Comparison of ENCODE assay signal across 2 cellular contexts in the genomic region with DNA sequence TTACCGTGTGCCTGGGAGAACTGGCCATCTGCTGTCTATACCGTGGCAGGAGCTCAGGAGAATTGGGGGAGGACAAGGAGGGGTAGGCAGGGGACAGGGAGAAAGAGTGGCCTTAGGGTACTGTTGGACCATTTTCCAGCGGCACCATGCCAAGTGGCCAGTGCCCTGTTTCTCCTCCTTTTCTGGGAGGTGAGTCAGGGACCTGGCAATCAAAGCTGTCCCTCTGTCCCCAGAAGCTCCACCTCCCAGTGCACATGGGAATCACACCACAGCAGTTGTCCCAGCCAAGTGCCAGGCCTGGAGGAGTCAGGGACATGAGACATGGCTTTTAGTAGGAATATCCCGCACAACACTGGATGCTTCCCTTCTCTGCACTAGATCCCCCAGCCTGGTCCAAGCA.
TF ChIP-seq lines count a peak whose summit lies in the region.

No MANE protein-coding gene starts in this region.

TF ChIP-seq in liver, 16 proteins besides CTCF, POLR2A, EP300 and RAD21 (continued from another document):
- TF ChIP-seq, protein P1, sequence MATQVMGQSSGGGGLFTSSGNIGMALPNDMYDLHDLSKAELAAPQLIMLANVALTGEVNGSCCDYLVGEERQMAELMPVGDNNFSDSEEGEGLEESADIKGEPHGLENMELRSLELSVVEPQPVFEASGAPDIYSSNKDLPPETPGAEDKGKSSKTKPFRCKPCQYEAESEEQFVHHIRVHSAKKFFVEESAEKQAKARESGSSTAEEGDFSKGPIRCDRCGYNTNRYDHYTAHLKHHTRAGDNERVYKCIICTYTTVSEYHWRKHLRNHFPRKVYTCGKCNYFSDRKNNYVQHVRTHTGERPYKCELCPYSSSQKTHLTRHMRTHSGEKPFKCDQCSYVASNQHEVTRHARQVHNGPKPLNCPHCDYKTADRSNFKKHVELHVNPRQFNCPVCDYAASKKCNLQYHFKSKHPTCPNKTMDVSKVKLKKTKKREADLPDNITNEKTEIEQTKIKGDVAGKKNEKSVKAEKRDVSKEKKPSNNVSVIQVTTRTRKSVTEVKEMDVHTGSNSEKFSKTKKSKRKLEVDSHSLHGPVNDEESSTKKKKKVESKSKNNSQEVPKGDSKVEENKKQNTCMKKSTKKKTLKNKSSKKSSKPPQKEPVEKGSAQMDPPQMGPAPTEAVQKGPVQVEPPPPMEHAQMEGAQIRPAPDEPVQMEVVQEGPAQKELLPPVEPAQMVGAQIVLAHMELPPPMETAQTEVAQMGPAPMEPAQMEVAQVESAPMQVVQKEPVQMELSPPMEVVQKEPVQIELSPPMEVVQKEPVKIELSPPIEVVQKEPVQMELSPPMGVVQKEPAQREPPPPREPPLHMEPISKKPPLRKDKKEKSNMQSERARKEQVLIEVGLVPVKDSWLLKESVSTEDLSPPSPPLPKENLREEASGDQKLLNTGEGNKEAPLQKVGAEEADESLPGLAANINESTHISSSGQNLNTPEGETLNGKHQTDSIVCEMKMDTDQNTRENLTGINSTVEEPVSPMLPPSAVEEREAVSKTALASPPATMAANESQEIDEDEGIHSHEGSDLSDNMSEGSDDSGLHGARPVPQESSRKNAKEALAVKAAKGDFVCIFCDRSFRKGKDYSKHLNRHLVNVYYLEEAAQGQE (IDR thresholded peaks at IDR 0.05): peak; percentile 16
- TF ChIP-seq MAX (IDR thresholded peaks at IDR 0.05): peak; percentile 87
- TF ChIP-seq NR2F2 (IDR thresholded peaks at IDR 0.05): no peak
- peak; percentile 74 for TF ChIP-seq YY1 (IDR thresholded peaks at IDR 0.05)
- TF ChIP-seq, protein P2, sequence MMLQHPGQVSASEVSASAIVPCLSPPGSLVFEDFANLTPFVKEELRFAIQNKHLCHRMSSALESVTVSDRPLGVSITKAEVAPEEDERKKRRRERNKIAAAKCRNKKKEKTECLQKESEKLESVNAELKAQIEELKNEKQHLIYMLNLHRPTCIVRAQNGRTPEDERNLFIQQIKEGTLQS (IDR thresholded peaks at IDR 0.05): peak; percentile 52
- TF ChIP-seq FOXA1 (IDR thresholded peaks at IDR 0.05): no peak
- TF ChIP-seq, protein P3, sequence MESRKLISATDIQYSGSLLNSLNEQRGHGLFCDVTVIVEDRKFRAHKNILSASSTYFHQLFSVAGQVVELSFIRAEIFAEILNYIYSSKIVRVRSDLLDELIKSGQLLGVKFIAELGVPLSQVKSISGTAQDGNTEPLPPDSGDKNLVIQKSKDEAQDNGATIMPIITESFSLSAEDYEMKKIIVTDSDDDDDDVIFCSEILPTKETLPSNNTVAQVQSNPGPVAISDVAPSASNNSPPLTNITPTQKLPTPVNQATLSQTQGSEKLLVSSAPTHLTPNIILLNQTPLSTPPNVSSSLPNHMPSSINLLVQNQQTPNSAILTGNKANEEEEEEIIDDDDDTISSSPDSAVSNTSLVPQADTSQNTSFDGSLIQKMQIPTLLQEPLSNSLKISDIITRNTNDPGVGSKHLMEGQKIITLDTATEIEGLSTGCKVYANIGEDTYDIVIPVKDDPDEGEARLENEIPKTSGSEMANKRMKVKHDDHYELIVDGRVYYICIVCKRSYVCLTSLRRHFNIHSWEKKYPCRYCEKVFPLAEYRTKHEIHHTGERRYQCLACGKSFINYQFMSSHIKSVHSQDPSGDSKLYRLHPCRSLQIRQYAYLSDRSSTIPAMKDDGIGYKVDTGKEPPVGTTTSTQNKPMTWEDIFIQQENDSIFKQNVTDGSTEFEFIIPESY (IDR thresholded peaks at IDR 0.05): peak; percentile 62
TF ChIP-seq in liver: peak in this region for 9.

TF ChIP-seq in HepG2, 621 proteins besides CTCF, POLR2A, EP300 and RAD21 (continued from another document):
- TF ChIP-seq, protein P4, sequence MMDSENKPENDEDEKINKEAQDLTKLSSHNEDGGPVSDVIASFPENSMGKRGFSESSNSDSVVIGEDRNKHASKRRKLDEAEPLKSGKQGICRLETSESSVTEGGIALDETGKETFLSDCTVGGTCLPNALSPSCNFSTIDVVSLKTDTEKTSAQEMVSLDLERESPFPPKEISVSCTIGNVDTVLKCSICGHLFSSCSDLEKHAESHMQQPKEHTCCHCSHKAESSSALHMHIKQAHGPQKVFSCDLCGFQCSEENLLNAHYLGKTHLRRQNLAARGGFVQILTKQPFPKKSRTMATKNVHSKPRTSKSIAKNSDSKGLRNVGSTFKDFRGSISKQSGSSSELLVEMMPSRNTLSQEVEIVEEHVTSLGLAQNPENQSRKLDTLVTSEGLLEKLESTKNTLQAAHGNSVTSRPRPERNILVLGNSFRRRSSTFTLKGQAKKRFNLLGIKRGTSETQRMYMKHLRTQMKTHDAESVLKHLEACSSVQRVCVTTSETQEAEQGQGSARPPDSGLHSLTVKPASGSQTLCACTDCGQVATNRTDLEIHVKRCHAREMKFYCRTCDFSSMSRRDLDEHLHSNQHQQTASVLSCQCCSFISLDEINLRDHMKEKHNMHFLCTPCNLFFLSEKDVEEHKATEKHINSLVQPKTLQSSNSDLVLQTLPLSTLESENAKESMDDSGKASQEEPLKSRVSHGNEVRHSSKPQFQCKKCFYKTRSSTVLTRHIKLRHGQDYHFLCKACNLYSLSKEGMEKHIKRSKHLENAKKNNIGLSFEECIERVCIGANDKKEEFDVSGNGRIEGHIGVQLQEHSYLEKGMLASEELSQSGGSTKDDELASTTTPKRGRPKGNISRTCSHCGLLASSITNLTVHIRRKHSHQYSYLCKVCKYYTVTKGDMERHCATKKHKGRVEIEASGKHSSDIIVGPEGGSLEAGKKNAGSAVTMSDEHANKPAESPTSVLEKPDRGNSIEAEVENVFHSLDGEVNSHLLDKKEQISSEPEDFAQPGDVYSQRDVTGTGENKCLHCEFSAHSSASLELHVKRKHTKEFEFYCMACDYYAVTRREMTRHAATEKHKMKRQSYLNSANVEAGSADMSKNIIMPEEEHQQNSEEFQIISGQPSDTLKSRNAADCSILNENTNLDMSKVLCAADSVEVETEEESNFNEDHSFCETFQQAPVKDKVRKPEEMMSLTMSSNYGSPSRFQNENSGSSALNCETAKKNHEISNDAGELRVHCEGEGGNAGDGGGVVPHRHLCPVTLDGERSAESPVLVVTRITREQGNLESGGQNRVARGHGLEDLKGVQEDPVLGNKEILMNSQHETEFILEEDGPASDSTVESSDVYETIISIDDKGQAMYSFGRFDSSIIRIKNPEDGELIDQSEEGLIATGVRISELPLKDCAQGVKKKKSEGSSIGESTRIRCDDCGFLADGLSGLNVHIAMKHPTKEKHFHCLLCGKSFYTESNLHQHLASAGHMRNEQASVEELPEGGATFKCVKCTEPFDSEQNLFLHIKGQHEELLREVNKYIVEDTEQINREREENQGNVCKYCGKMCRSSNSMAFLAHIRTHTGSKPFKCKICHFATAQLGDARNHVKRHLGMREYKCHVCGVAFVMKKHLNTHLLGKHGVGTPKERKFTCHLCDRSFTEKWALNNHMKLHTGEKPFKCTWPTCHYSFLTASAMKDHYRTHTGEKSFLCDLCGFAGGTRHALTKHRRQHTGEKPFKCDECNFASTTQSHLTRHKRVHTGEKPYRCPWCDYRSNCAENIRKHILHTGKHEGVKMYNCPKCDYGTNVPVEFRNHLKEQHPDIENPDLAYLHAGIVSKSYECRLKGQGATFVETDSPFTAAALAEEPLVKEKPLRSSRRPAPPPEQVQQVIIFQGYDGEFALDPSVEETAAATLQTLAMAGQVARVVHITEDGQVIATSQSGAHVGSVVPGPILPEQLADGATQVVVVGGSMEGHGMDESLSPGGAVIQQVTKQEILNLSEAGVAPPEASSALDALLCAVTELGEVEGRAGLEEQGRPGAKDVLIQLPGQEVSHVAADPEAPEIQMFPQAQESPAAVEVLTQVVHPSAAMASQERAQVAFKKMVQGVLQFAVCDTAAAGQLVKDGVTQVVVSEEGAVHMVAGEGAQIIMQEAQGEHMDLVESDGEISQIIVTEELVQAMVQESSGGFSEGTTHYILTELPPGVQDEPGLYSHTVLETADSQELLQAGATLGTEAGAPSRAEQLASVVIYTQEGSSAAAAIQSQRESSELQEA (CRISPR knock-in tag; IDR thresholded peaks at IDR 0.05; ENCODE audit: not compliant biosample characterization): no peak
- TF ChIP-seq, protein P5, sequence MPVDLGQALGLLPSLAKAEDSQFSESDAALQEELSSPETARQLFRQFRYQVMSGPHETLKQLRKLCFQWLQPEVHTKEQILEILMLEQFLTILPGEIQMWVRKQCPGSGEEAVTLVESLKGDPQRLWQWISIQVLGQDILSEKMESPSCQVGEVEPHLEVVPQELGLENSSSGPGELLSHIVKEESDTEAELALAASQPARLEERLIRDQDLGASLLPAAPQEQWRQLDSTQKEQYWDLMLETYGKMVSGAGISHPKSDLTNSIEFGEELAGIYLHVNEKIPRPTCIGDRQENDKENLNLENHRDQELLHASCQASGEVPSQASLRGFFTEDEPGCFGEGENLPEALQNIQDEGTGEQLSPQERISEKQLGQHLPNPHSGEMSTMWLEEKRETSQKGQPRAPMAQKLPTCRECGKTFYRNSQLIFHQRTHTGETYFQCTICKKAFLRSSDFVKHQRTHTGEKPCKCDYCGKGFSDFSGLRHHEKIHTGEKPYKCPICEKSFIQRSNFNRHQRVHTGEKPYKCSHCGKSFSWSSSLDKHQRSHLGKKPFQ (CRISPR knock-in tag; IDR thresholded peaks at IDR 0.05; ENCODE audit: insufficient replicate concordance): no peak
- TF ChIP-seq PHF5A (CRISPR knock-in tag; IDR thresholded peaks at IDR 0.05; ENCODE audit: low read depth, unreplicated experiment) (no peak), ZNF773 (CRISPR knock-in tag; IDR thresholded peaks at IDR 0.05; ENCODE audit: borderline replicate concordance) (no peak), PAWR (CRISPR knock-in tag; IDR thresholded peaks at IDR 0.05; ENCODE audit: borderline replicate concordance) (no peak), PITX1 (CRISPR knock-in tag; IDR thresholded peaks at IDR 0.05) (no peak), GLI4 (CRISPR knock-in tag; IDR thresholded peaks at IDR 0.05; ENCODE audit: borderline replicate concordance) (no peak), ZNF703 (CRISPR knock-in tag; IDR thresholded peaks at IDR 0.05; ENCODE audit: borderline replicate concordance) (no peak), PLSCR1 (CRISPR knock-in tag; IDR thresholded peaks at IDR 0.05; ENCODE audit: borderline replicate concordance) (no peak)
- TF ChIP-seq, protein P6, sequence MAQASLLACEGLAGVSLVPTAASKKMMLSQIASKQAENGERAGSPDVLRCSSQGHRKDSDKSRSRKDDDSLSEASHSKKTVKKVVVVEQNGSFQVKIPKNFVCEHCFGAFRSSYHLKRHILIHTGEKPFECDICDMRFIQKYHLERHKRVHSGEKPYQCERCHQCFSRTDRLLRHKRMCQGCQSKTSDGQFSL (CRISPR knock-in tag; IDR thresholded peaks at IDR 0.05): no peak
